Comparison of ENCODE assay signal across 22 cellular contexts in genomic region chr13:90696656-90697055, GRCh38.
DNase-seq lines count a peak whose midpoint lies in the region; ATAC-seq and TF ChIP-seq lines count a peak whose summit lies in the region.
"Had no signal": no experiment of that assay in that cellular context is flagged by ENCODE, and none has a peak within 500 bp of the region (broad histone marks: within the 10 kb centered on the region; RNA-seq: fewer than 3 reads in every experiment).

No MANE protein-coding gene starts in this region.

- no TSS peak for BruUV-seq in MCF 10A (replicated peaks; lab: Mats Ljungman, UMichigan)
- no TSS peak for BruUV-seq in Panc1 (replicated peaks; lab: Mats Ljungman, UMichigan)

- no peak for TF ChIP-seq POLR2A in breast epithelium (IDR thresholded peaks at IDR 0.05)

- peaks cover 6% of the 10 kb centered on the region for H3K4me1 Mint-ChIP-seq in MCF 10A (ENCODE audit: insufficient read depth, unreplicated experiment)
- H3K4me1 Mint-ChIP-seq in activated T-cell treated with anti-CD3 and anti-CD28 coated beads, Interleukin-2, amount 50 U/mL, for 72 hours (ENCODE audit: low read depth), result no peaks in the 10 kb centered on the region

- POLR2A ChIA-PET in MCF 10A (lab: Yijun Ruan, JAX), result no interaction called here
- POLR2A ChIA-PET in Panc1 (lab: Charles Lee), result no interaction called here

- CTCF ChIA-PET in MCF 10A (lab: Yijun Ruan, JAX) (no interaction called here), Panc1 (lab: Charles Lee) (no interaction called here)

- DNase-seq in MCF 10A (ENCODE audit: unreplicated experiment) (peak; percentile 41), breast epithelium (ENCODE audit: low spot score in 2 of 2) (no peak), Panc1 (ENCODE audit: low read depth, low spot score) (no peak), fibroblast of mammary gland (ENCODE audit: low read depth) (peak; percentile 30), Right ventricle myocardium superior (no peak), EL (no peak), nucleus accumbens (lab: John Stamatoyannopoulos, UW) (no peak)
- DNase-seq in activated T-cell treated with anti-CD3 and anti-CD28 coated beads, Interleukin-2, amount 50 U/mL, for 72 hours, result no peak
- DNase-seq: activated CD4-positive, alpha-beta T cell treated with anti-CD3 and anti-CD28 coated beads for 1 hour; Calu3; colonic mucosa; head of caudate nucleus; NCI-H1048; NCI-H524; occipital lobe; retina; stimulated activated CD8-positive, alpha-beta memory T cell treated with anti-CD3 and anti-CD28 coated beads, Interleukin-4, amount 100 ng/mL, for 48 hours; T1000 had no signal

- H3K4me3 ChIP-seq in breast epithelium (no peak overlapping the region), Panc1 (ENCODE audit: low read depth in 2 of 2, low read length in 2 of 2) (no peak overlapping the region), fibroblast of mammary gland (ENCODE audit: control insufficient read depth, low read depth, low read length) (no peak overlapping the region)
- H3K4me3 ChIP-seq: BLaER1 treated with 17β-estradiol and CSF1 and Interleukin-3, amounts not matched to agents 10 nM and 100 nM; colonic mucosa had no signal

- in situ Hi-C loops in Panc1 (cut with HindIII; ENCODE audit: low pct_unique_long_range_greater_than_20kb, low sequenced_read_pairs), result no loop called here

- H3K9me3 ChIP-seq in breast epithelium (no peaks in the 10 kb centered on the region), Panc1 (ENCODE audit: control insufficient read depth, insufficient read depth, low read depth, low read length) (no peaks in the 10 kb centered on the region)
- H3K9me3 ChIP-seq: BLaER1 treated with 17β-estradiol and CSF1 and Interleukin-3, amounts not matched to agents 10 nM and 100 nM; colonic mucosa had no signal

- H3K9me3 Mint-ChIP-seq in MCF 10A (ENCODE audit: unreplicated experiment), result no peaks in the 10 kb centered on the region
- peaks cover 0 to 5% of the 10 kb centered on the region in 2 donors for H3K9me3 Mint-ChIP-seq in activated T-cell treated with anti-CD3 and anti-CD28 coated beads, Interleukin-2, amount 50 U/mL, for 72 hours
- H3K9me3 Mint-ChIP-seq: activated T-helper 1 cell treated with anti-CD3 and anti-CD28 coated beads, Interleukin-12 subunit alpha, Interleukin-12 subunit beta, Interleukin-2, Interleukin-4 antibody, amounts not matched to agents 30 ng/mL and 10 ng/mL and 1 ng/mL, durations not matched to agents 14 hours and 24 hours and 36 hours had no signal

- H3K27ac Mint-ChIP-seq in MCF 10A (ENCODE audit: low read depth, unreplicated experiment), result no peak overlapping the region
- no peak overlapping the region for H3K27ac Mint-ChIP-seq in activated T-cell treated with anti-CD3 and anti-CD28 coated beads, Interleukin-2, amount 50 U/mL, for 72 hours
- H3K27ac Mint-ChIP-seq: activated naive CD4-positive, alpha-beta T cell treated with anti-CD3 and anti-CD28 coated beads, Interleukin-2, amount 50 U/mL, for 72 hours; activated T-helper 1 cell treated with anti-CD3 and anti-CD28 coated beads, Interleukin-12 subunit alpha, Interleukin-12 subunit beta, Interleukin-2, Interleukin-4 antibody, amounts not matched to agents 30 ng/mL and 10 ng/mL and 1 ng/mL, durations not matched to agents 14 hours and 24 hours and 36 hours had no signal

- no peaks in the 10 kb centered on the region for H3K36me3 Mint-ChIP-seq in MCF 10A (ENCODE audit: insufficient read depth, unreplicated experiment)
- H3K36me3 Mint-ChIP-seq in activated T-cell treated with anti-CD3 and anti-CD28 coated beads, Interleukin-2, amount 50 U/mL, for 72 hours (ENCODE audit: insufficient read depth in 2 of 2), result no peaks in the 10 kb centered on the region
- H3K36me3 Mint-ChIP-seq: activated naive CD4-positive, alpha-beta T cell treated with anti-CD3 and anti-CD28 coated beads, Interleukin-2, amount 50 U/mL, for 72 hours had no signal

- ATAC-seq in Panc1, result peak; percentile 42; the same call in 1 of the 2 replicates
- no peak for ATAC-seq in activated T-cell treated with anti-CD3 and anti-CD28 coated beads, Interleukin-2, amount 50 U/mL, for 72 hours (replicated peaks in 1 of 2)
- ATAC-seq in Right ventricle myocardium superior (ENCODE audit: poor library complexity), result no peak
- ATAC-seq: activated naive CD4-positive, alpha-beta T cell treated with anti-CD3 and anti-CD28 coated beads, Interleukin-2, amount 50 U/mL, for 72 hours had no signal

- no peak overlapping the region for H3K4me3 Mint-ChIP-seq in MCF 10A (ENCODE audit: unreplicated experiment)
- no peak overlapping the region for H3K4me3 Mint-ChIP-seq in activated T-cell treated with anti-CD3 and anti-CD28 coated beads, Interleukin-2, amount 50 U/mL, for 72 hours
- H3K4me3 Mint-ChIP-seq: activated T-helper 1 cell treated with anti-CD3 and anti-CD28 coated beads, Interleukin-12 subunit alpha, Interleukin-12 subunit beta, Interleukin-2, Interleukin-4 antibody, amounts not matched to agents 30 ng/mL and 10 ng/mL and 1 ng/mL, durations not matched to agents 14 hours and 24 hours and 36 hours had no signal

- no peaks in the 10 kb centered on the region for H3K36me3 ChIP-seq in breast epithelium
- no peaks in the 10 kb centered on the region for H3K36me3 ChIP-seq in Panc1 (ENCODE audit: control insufficient read depth, insufficient read depth, low read length)
- H3K36me3 ChIP-seq: BLaER1 treated with 17β-estradiol and CSF1 and Interleukin-3, amounts not matched to agents 10 nM and 100 nM; colonic mucosa had no signal

- TF ChIP-seq CTCF in MCF 10A (IDR thresholded peaks at IDR 0.05; ENCODE audit: unreplicated experiment) (no peak), breast epithelium (IDR thresholded peaks at IDR 0.05) (no peak), Panc1 (IDR thresholded peaks at IDR 0.05) (no peak), fibroblast of mammary gland (conservative IDR thresholded peaks at IDR 0.05; ENCODE audit: control insufficient read depth, insufficient read depth, low read depth, low read length) (no peak)

- intact Hi-C loops in MCF 10A (cut with micrococcal nuclease) (no loop called here), breast epithelium (cut with DNase I; ENCODE audit: low total_unique reads) (no loop called here), Panc1 (cut with micrococcal nuclease; ENCODE audit: unreplicated experiment) (no loop called here), Right ventricle myocardium superior (cut with DNase I) (no loop called here)

- H3K27ac ChIP-seq in breast epithelium, result no peak overlapping the region
- H3K27ac ChIP-seq in Panc1 (ENCODE audit: low read length), result no peak overlapping the region
- H3K27ac ChIP-seq: BLaER1 treated with 17β-estradiol and CSF1 and Interleukin-3, amounts not matched to agents 10 nM and 100 nM; colonic mucosa; RWPE1 had no signal

- no peaks in the 10 kb centered on the region for H3K27me3 Mint-ChIP-seq in MCF 10A (ENCODE audit: insufficient read depth, unreplicated experiment)
- no peaks in the 10 kb centered on the region for H3K27me3 Mint-ChIP-seq in activated T-cell treated with anti-CD3 and anti-CD28 coated beads, Interleukin-2, amount 50 U/mL, for 72 hours (ENCODE audit: low read depth)

- no peaks in the 10 kb centered on the region for H3K27me3 ChIP-seq in breast epithelium
- no peaks in the 10 kb centered on the region for H3K27me3 ChIP-seq in Panc1 (ENCODE audit: control insufficient read depth, insufficient read depth, low read length)
- H3K27me3 ChIP-seq: BLaER1 treated with 17β-estradiol and CSF1 and Interleukin-3, amounts not matched to agents 10 nM and 100 nM; colonic mucosa had no signal

- H3K4me1 ChIP-seq in breast epithelium, result no peaks in the 10 kb centered on the region
- no peaks in the 10 kb centered on the region for H3K4me1 ChIP-seq in Panc1 (ENCODE audit: control insufficient read depth, insufficient read depth, low read length)
- H3K4me1 ChIP-seq: colonic mucosa had no signal

Comparison
In these comparisons a context has a peak if more than half of its experiments do, and no peak if none do; other contexts are left out.
1. DNase-seq: peak in MCF 10A (single experiment) and fibroblast of mammary gland (single experiment); none in breast epithelium (0 of 2), Panc1 (single experiment), activated T-cell treated with anti-CD3 and anti-CD28 coated beads, Interleukin-2, amount 50 U/mL, for 72 hours (0 of 2), Right ventricle myocardium superior (single experiment), EL (single experiment) and nucleus accumbens (0 of 56).